ENCODE assay signal across 10 cellular contexts in the genomic region with DNA sequence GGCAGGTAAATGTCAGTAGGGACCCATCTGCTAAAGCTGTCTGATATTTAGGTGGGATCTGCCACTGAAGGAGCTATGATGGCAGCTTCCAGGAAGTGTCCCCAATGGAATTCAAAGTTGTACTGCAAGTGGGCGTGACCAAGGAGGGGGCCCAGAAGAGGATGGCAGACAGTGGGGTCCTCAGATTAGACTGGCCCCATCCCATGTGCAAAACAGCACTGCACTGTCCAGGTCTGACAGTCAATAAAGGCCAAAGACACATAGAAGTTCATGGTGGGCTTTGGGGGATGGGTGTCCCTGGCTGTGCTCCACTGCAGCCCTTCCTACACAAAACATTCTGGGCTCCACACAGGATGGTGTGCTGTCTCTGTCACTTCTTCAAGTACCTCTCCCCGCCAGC. TPM values are rescaled to one million over a fixed set of nuclear protein-coding genes. Genes with fewer than 3 reads are reported as not detected.
"Had no signal": no experiment of that assay in that cellular context is flagged by ENCODE, and none has a peak within 500 bp of the region (broad histone marks: within the 10 kb centered on the region; RNA-seq: fewer than 3 reads in every experiment).

No MANE protein-coding gene starts in this region.

- H3K27ac Mint-ChIP-seq: GM23338, H9, HFFc6 had no signal

- ATAC-seq: GM23338, HCT116 had no signal

- H3K4me3 Mint-ChIP-seq: GM23338, H9, HFFc6 had no signal

- H3K36me3 ChIP-seq: HAP-1 had no signal

- H3K9ac ChIP-seq: GM23248 had no signal

- H3K9me3 Mint-ChIP-seq: GM23338, H9 had no signal

- H3K9me3 ChIP-seq: HAP-1 had no signal

- DNase-seq: GM23248, GOT3, H7, H9, HCEC 1CT, HFFc6 had no signal

- FAIRE-seq: H54 had no signal

- H3K4me1 Mint-ChIP-seq: GM23338, H9 had no signal

- H3K27ac ChIP-seq: GM23248 had no signal

- H3K4me1 ChIP-seq: HAP-1 had no signal

- H3K4me3 ChIP-seq: GM23248, GM23338, HAP-1 had no signal

- H3K4me2 ChIP-seq: GM23338 had no signal

- H2AFZ ChIP-seq: GM23248, GM23338 had no signal

RNA-seq across cellular contexts. Expression of a gene that starts 49.8 kb away (rescaled TPM):
- total RNA-seq: GM23248 had no signal
- polyA plus RNA-seq: GM23248 had no signal
